1 cellular context compared by ENCODE assay signal in the genomic region with DNA sequence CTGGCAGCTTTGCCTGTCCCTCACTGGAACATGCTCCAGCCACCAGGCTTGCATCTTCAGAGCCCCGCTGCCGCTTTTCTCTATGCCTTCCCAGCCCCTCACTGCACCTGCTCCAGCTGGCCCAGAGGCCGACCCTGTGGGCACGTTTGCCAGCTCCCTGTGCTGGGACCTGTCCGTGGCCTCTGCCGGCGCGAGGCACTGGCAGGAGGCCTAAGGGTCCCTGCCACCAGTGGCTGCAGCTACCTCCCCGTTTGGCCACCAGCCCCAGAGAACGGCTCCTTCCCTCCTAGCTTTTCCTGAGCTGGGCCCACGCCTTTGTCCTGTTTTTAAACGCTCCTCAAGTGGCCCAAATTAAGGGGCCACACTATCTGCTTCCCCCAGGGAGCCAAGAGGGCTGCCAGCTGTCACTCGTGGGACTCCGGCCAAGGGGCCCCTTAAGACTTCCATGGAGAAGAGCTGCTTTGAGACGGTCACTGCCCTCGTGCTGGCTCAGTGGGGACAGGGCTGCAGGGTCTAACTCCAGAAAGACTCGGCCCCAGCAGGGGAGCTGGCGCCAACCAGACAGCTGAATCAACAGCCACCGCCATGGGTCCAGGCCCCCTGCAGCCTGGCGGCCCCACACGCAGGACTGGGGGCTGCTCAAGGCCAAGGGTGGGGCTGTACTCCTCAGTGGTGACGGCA.
TF ChIP-seq lines count a peak whose summit lies in the region.

No MANE protein-coding gene starts in this region.

TF ChIP-seq in SK-N-SH, 30 proteins besides CTCF, POLR2A, EP300 and RAD21:
- TF ChIP-seq ELF1 (IDR thresholded peaks at IDR 0.05) (no peak), RXRA (IDR thresholded peaks at IDR 0.05; ENCODE audit: borderline replicate concordance, low read depth) (no peak), CHD2 (IDR thresholded peaks at IDR 0.05; ENCODE audit: low read length, partially characterized antibody) (no peak), TCF12 (IDR thresholded peaks at IDR 0.05) (no peak), RFX5 (IDR thresholded peaks at IDR 0.05; ENCODE audit: low read length) (no peak), RCOR1 (IDR thresholded peaks at IDR 0.05; ENCODE audit: low read length) (no peak), MXI1 (IDR thresholded peaks at IDR 0.05; ENCODE audit: low read depth, low read length) (no peak), YY1 (IDR thresholded peaks at IDR 0.05; ENCODE audit: low read depth) (no peak), NFIC (IDR thresholded peaks at IDR 0.05; ENCODE audit: borderline replicate concordance) (no peak), SMC3 (IDR thresholded peaks at IDR 0.05; ENCODE audit: low read depth, low read length) (no peak), GABPA (IDR thresholded peaks at IDR 0.05; ENCODE audit: low read depth) (no peak), TAF1 (IDR thresholded peaks at IDR 0.05; ENCODE audit: borderline replicate concordance, low read depth, low read length) (no peak), EZH2phosphoT487 (IDR thresholded peaks at IDR 0.05; ENCODE audit: borderline replicate concordance, low read depth) (no peak), FOXM1 (IDR thresholded peaks at IDR 0.05; ENCODE audit: low read depth) (no peak), FOXJ3 (CRISPR knock-in tag; IDR thresholded peaks at IDR 0.05) (no peak)
- TF ChIP-seq, protein P1, sequence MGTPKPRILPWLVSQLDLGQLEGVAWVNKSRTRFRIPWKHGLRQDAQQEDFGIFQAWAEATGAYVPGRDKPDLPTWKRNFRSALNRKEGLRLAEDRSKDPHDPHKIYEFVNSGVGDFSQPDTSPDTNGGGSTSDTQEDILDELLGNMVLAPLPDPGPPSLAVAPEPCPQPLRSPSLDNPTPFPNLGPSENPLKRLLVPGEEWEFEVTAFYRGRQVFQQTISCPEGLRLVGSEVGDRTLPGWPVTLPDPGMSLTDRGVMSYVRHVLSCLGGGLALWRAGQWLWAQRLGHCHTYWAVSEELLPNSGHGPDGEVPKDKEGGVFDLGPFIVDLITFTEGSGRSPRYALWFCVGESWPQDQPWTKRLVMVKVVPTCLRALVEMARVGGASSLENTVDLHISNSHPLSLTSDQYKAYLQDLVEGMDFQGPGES (IDR thresholded peaks at IDR 0.05; ENCODE audit: low read depth, low read length) = no peak
- TF ChIP-seq, protein P2, sequence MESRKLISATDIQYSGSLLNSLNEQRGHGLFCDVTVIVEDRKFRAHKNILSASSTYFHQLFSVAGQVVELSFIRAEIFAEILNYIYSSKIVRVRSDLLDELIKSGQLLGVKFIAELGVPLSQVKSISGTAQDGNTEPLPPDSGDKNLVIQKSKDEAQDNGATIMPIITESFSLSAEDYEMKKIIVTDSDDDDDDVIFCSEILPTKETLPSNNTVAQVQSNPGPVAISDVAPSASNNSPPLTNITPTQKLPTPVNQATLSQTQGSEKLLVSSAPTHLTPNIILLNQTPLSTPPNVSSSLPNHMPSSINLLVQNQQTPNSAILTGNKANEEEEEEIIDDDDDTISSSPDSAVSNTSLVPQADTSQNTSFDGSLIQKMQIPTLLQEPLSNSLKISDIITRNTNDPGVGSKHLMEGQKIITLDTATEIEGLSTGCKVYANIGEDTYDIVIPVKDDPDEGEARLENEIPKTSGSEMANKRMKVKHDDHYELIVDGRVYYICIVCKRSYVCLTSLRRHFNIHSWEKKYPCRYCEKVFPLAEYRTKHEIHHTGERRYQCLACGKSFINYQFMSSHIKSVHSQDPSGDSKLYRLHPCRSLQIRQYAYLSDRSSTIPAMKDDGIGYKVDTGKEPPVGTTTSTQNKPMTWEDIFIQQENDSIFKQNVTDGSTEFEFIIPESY (IDR thresholded peaks at IDR 0.05; ENCODE audit: borderline replicate concordance, low read depth) = no peak
- TF ChIP-seq, protein P3, sequence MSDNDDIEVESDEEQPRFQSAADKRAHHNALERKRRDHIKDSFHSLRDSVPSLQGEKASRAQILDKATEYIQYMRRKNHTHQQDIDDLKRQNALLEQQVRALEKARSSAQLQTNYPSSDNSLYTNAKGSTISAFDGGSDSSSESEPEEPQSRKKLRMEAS (IDR thresholded peaks at IDR 0.05; ENCODE audit: low read depth) = no peak
- TF ChIP-seq, protein P4, sequence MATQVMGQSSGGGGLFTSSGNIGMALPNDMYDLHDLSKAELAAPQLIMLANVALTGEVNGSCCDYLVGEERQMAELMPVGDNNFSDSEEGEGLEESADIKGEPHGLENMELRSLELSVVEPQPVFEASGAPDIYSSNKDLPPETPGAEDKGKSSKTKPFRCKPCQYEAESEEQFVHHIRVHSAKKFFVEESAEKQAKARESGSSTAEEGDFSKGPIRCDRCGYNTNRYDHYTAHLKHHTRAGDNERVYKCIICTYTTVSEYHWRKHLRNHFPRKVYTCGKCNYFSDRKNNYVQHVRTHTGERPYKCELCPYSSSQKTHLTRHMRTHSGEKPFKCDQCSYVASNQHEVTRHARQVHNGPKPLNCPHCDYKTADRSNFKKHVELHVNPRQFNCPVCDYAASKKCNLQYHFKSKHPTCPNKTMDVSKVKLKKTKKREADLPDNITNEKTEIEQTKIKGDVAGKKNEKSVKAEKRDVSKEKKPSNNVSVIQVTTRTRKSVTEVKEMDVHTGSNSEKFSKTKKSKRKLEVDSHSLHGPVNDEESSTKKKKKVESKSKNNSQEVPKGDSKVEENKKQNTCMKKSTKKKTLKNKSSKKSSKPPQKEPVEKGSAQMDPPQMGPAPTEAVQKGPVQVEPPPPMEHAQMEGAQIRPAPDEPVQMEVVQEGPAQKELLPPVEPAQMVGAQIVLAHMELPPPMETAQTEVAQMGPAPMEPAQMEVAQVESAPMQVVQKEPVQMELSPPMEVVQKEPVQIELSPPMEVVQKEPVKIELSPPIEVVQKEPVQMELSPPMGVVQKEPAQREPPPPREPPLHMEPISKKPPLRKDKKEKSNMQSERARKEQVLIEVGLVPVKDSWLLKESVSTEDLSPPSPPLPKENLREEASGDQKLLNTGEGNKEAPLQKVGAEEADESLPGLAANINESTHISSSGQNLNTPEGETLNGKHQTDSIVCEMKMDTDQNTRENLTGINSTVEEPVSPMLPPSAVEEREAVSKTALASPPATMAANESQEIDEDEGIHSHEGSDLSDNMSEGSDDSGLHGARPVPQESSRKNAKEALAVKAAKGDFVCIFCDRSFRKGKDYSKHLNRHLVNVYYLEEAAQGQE (IDR thresholded peaks at IDR 0.05; ENCODE audit: low read depth, low read length) = no peak
